ENCODE assay signal across 13 cellular contexts in genomic region chr7:103486873-103487272, GRCh38. TPM values are rescaled to one million over a fixed set of nuclear protein-coding genes. Genes with fewer than 3 reads are reported as not detected.
"Had no signal": no experiment of that assay in that cellular context is flagged by ENCODE, and none has a peak within 500 bp of the region (broad histone marks: within the 10 kb centered on the region; RNA-seq: fewer than 3 reads in every experiment).

No MANE protein-coding gene starts in this region.

RNA-seq across cellular contexts. Expression of gene SLC26A5, which starts 40.9 kb away (rescaled TPM):
- total RNA-seq: activated B cell treated with CpG ODN at 0.5 μM for 24 hours; activated CD4-positive, alpha-beta memory T cell treated with anti-CD3 and anti-CD28 coated beads for 36 hours; activated CD4-positive, alpha-beta memory T cell treated with anti-CD3 and anti-CD28 coated beads, Interleukin-2, amount 10 ng/mL, durations not matched to agents 7 days and 5 days; activated CD4-positive, alpha-beta T cell treated with anti-CD3 and anti-CD28 coated beads for 36 hours; activated CD4-positive, alpha-beta T cell treated with anti-CD3 and anti-CD28 coated beads, Interleukin-2, amount 10 ng/mL, durations not matched to agents 24 days and 14 days; activated CD4-positive, alpha-beta T cell treated with anti-CD3 and anti-CD28 coated beads, Interleukin-2, amount 10 ng/mL, durations not matched to agents 7 days and 5 days; activated CD8-positive, alpha-beta memory T cell treated with anti-CD3 and anti-CD28 coated beads for 36 hours; activated CD8-positive, alpha-beta memory T cell treated with anti-CD3 and anti-CD28 coated beads, Interleukin-2, amount 10 ng/mL, durations not matched to agents 7 days and 5 days; activated CD8-positive, alpha-beta T cell treated with anti-CD3 and anti-CD28 coated beads for 36 hours; activated CD8-positive, alpha-beta T cell treated with anti-CD3 and anti-CD28 coated beads, Interleukin-2, amount 10 ng/mL, durations not matched to agents 7 days and 5 days; T-helper 1 cell treated with Interleukin-12 subunit alpha and Interleukin-12 subunit beta and Interleukin-4 antibody, amounts not matched to agents 30 ng/mL and 1 ng/mL, for 36 hours; T-helper 17 cell; T-helper 2 cell treated with Interferon-gamma antibody and Interleukin-4, amounts not matched to agents 100 ng/mL and 5 ng/mL, for 36 hours had no signal
